12 cellular contexts compared by ENCODE assay signal in the genomic region with DNA sequence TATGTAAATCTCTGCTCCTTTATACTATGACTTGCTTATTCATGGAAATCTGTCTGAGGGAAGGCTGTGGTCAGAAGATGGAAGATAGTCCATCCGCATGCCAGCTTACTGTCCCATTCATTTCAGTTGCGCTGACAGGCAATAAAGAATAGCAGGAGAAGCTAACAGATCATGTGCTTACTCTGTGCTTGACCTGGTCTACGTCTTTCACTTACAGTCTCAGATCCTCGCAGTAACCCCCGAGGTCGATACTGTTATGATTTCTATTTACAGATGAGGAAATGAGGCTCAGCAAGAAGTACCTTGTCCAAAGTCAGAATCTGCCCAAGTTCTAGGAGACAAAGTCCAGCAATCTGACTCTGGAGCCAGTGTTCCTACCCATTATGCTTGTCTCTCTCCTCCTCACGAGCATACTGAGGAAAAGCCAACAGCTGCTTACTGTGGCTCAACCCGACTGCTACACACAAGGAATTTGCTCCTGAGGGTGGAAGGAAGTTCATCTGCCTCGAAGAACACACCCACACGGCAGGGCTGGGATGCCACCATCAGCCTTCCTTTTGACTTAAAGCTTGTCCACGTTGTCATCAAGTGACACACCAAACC.
DNase-seq lines count a peak whose midpoint lies in the region; ATAC-seq, FAIRE-seq and TF ChIP-seq lines count a peak whose summit lies in the region.
"Had no signal": no experiment of that assay in that cellular context is flagged by ENCODE, and none has a peak within 500 bp of the region (broad histone marks: within the 10 kb centered on the region; RNA-seq: fewer than 3 reads in every experiment).

No MANE protein-coding gene starts in this region.

- no peak for TF ChIP-seq POLR2A in GM12892 (IDR thresholded peaks at IDR 0.05; ENCODE audit: low read depth, low read length)

- intact Hi-C loops in pancreas (cut with DNase I) (no loop called here), cardiac septum (cut with DNase I) (no loop called here)

- DNase-seq in GM12892 (ENCODE audit: insufficient read length) (no peak), RPMI7951 (ENCODE audit: low read depth) (peak; percentile 57), fibroblast of the aortic adventitia (ENCODE audit: low read depth) (peak; percentile 65), pancreas (no peak), D721Med (ENCODE audit: insufficient read length, low spot score) (no peak), medulla oblongata (ENCODE audit: extremely low spot score) (no peak), NCI-H2196 (lab: John Stamatoyannopoulos, UW; ENCODE audit: unreplicated experiment) (no peak), cardiac septum (ENCODE audit: low spot score) (no peak)
- DNase-seq: SIG-M5 had no signal

- no peaks in the 10 kb centered on the region for H3K27me3 ChIP-seq in pancreas
- H3K27me3 ChIP-seq: BLaER1 treated with 17β-estradiol and CSF1 and Interleukin-3, amounts not matched to agents 10 nM and 100 nM; cardiac muscle cell had no signal

- H3K4me1 ChIP-seq in pancreas = peaks cover 0 to 8% (median 0%) of the 10 kb centered on the region in 3 donors
- H3K4me1 ChIP-seq: BLaER1 treated with 17β-estradiol and CSF1 and Interleukin-3, amounts not matched to agents 10 nM and 100 nM had no signal

- H3K4me3 ChIP-seq in fibroblast of the aortic adventitia (ENCODE audit: low read depth, low read length) = peak overlapping the region; percentile 38
- H3K4me3 ChIP-seq in pancreas = no peak overlapping the region
- H3K4me3 ChIP-seq: BLaER1 treated with 17β-estradiol and CSF1 and Interleukin-3, amounts not matched to agents 10 nM and 100 nM; cardiac muscle cell had no signal

- peak overlapping the region in 1 of 4 donors; percentile 6 for H3K27ac ChIP-seq in pancreas
- H3K27ac ChIP-seq: BLaER1 treated with 17β-estradiol and CSF1 and Interleukin-3, amounts not matched to agents 10 nM and 100 nM; cardiac muscle cell had no signal

- FAIRE-seq in GM12892 (lab: Jason Lieb, UNC) = peak; percentile 68
- no peak for FAIRE-seq in pancreas (lab: Jason Lieb, UNC)
- FAIRE-seq in D721Med (lab: Jason Lieb, UNC) = no peak

- 50 to 61% methylated on average over 11 of the region's 11 CpGs for WGBS in pancreas, 2 donors

- no peaks in the 10 kb centered on the region for H3K9me3 ChIP-seq in pancreas
- H3K9me3 ChIP-seq: BLaER1 treated with 17β-estradiol and CSF1 and Interleukin-3, amounts not matched to agents 10 nM and 100 nM had no signal

- TF ChIP-seq CTCF in fibroblast of the aortic adventitia (IDR thresholded peaks at IDR 0.05; ENCODE audit: insufficient read depth, low read length) (no peak), pancreas (IDR thresholded peaks at IDR 0.05) (no peak), D721Med (IDR thresholded peaks at IDR 0.05; ENCODE audit: insufficient read depth, missing control alignments) (no peak)

- peak; percentile 47 to 78 (median 66) for ATAC-seq in pancreas
- ATAC-seq: activated CD4-positive, CD25-positive, alpha-beta regulatory T cell treated with anti-CD3 and anti-CD28 coated beads, Interleukin-2, amount 50 U/mL, for 24 hours had no signal

- H3K36me3 ChIP-seq in pancreas = no peaks in the 10 kb centered on the region
- H3K36me3 ChIP-seq: BLaER1 treated with 17β-estradiol and CSF1 and Interleukin-3, amounts not matched to agents 10 nM and 100 nM; cardiac muscle cell had no signal

Comparison
In these comparisons a context has a peak if more than half of its experiments do, and no peak if none do; other contexts are left out.
1. DNase-seq: peak in RPMI7951 (single experiment) and fibroblast of the aortic adventitia (single experiment); none in GM12892 (single experiment), pancreas (0 of 6), D721Med (single experiment), medulla oblongata (single experiment), NCI-H2196 (single experiment) and cardiac septum (single experiment).